Comparison of ENCODE assay signal across 8 cellular contexts in the genomic region with DNA sequence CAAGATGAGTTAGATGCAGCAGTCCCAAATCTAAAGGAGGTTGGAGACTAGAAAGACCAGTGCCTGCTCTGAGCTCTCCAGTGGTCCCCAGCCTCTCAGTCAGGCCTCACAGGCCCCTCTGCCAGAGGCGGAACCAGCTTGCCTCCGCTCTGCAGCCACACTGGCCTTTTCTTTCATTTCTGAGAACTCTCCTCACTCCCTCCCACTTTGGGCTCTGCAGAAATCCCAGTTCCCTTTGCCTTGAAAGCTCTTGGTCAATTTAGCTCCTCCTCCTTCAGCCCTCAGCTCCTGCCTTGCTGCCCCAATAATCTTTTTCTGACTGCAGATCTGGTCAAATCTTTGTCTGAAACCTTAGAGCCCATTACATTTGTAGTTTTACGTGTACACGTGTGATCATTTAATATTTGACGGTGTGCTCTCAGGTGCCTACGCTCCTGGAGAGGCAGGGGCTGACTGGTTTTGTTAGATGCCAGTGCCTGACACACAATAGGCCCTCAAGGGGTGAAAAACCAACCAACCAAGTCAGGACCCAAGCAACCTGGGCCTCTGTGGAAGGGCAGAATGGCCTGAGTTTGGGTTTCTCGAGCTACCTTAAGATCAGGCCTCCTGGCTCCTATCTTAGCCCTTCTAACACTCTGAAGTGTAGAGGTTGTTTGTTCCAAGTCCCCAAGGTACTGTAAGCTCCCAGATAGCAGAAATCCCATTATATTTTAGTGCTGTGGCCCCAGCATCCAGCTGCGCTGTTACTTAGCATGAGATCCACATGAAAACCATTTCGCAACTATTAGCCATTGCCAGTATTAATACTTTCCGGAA. TPM values are rescaled to one million over a fixed set of nuclear protein-coding genes. Genes with fewer than 3 reads are reported as not detected.
DNase-seq lines count a peak whose midpoint lies in the region; TF ChIP-seq lines count a peak whose summit lies in the region.

No MANE protein-coding gene starts in this region.

- intact Hi-C loops in colonic mucosa (cut with DNase I), result no loop called here
- intact Hi-C loops in thyroid gland (cut with DNase I), result no loop called here

- DNase-seq in EH (ENCODE audit: low read depth) (peak; percentile 24), NCI-H2227 treated with DMSO at 0.1 percent for 48 hours (lab: John Stamatoyannopoulos, UW) (peak; percentile 45), colonic mucosa (peak; percentile 67), thyroid gland (peak; percentile 35 to 39), HuH-7.5 (ENCODE audit: low spot score) (no peak), GM20000 (ENCODE audit: low spot score) (no peak), NCI-H446 treated with DMSO at 0.1 percent for 48 hours (lab: John Stamatoyannopoulos, UW) (no peak)

- H3K27me3 ChIP-seq in colonic mucosa (no peaks in the 10 kb centered on the region), liver (ENCODE audit: control insufficient read depth in 4 of 4, insufficient read depth in 4 of 4, low read length in 3 of 4) (no peaks in the 10 kb centered on the region), thyroid gland (no peaks in the 10 kb centered on the region)

- peak in 1 of 2 donors; percentile 60 for TF ChIP-seq POLR2A in thyroid gland (IDR thresholded peaks at IDR 0.05)

- WGBS in liver, result 34% methylated on average over 10 of the region's 10 CpGs
- 60 to 74% methylated on average over 10 of the region's 10 CpGs for WGBS in thyroid gland, 2 donors

- H3K4me3 ChIP-seq in colonic mucosa (peak overlapping the region; percentile 64), liver (ENCODE audit: low read depth in 1 of 3, low read length in 3 of 3) (peak overlapping the region; percentile 49 to 90 (median 62)), thyroid gland (replicated peaks in 1 of 3) (peak overlapping the region in 1 of 3 donors; percentile 72)

- H3K4me1 ChIP-seq in colonic mucosa, result peaks cover 3% of the 10 kb centered on the region
- peaks cover 3 to 38% (median 26%) of the 10 kb centered on the region in 4 donors for H3K4me1 ChIP-seq in liver (ENCODE audit: control insufficient read depth in 4 of 4, insufficient read depth in 4 of 4, low read length in 3 of 4)
- H3K4me1 ChIP-seq in thyroid gland, result peaks cover 20 to 22% of the 10 kb centered on the region in 2 donors

- TF ChIP-seq CTCF in colonic mucosa (IDR thresholded peaks at IDR 0.05) (no peak), liver (IDR thresholded peaks at IDR 0.05; ENCODE audit: low read depth, low read length, missing input control) (no peak), thyroid gland (IDR thresholded peaks at IDR 0.05) (no peak), GM20000 (IDR thresholded peaks at IDR 0.05; ENCODE audit: extremely low read depth, missing control alignments) (no peak)

- no peak for TF ChIP-seq RAD21 in liver (IDR thresholded peaks at IDR 0.05)

- H3K27ac ChIP-seq in colonic mucosa (peak overlapping the region; percentile 82), liver (ENCODE audit: low read depth in 1 of 2, low read length in 2 of 2) (peak overlapping the region; percentile 79 to 98), thyroid gland (peak overlapping the region; percentile 12 to 97 (median 95))

- H3K36me3 ChIP-seq in colonic mucosa, result no peaks in the 10 kb centered on the region
- no peaks in the 10 kb centered on the region for H3K36me3 ChIP-seq in liver (ENCODE audit: control insufficient read depth in 4 of 4, insufficient read depth in 3 of 4, low read depth in 1 of 4, low read length in 3 of 4)
- H3K36me3 ChIP-seq in thyroid gland, result no peaks in the 10 kb centered on the region

- H3K9ac ChIP-seq in colonic mucosa (ENCODE audit: low read depth in 2 of 2, low read length in 2 of 2), result peak overlapping the region; percentile 45 to 70
- peak overlapping the region; percentile 75 to 96 for H3K9ac ChIP-seq in liver (ENCODE audit: low read depth in 1 of 2, low read length in 2 of 2)

- H3K9me3 ChIP-seq in colonic mucosa, result no peaks in the 10 kb centered on the region
- H3K9me3 ChIP-seq in liver (ENCODE audit: control insufficient read depth in 4 of 4, low read length in 3 of 4), result no peaks in the 10 kb centered on the region
- H3K9me3 ChIP-seq in thyroid gland, result no peaks in the 10 kb centered on the region

TF ChIP-seq in liver, 16 proteins besides CTCF, POLR2A, EP300 and RAD21:
- TF ChIP-seq, protein P1, sequence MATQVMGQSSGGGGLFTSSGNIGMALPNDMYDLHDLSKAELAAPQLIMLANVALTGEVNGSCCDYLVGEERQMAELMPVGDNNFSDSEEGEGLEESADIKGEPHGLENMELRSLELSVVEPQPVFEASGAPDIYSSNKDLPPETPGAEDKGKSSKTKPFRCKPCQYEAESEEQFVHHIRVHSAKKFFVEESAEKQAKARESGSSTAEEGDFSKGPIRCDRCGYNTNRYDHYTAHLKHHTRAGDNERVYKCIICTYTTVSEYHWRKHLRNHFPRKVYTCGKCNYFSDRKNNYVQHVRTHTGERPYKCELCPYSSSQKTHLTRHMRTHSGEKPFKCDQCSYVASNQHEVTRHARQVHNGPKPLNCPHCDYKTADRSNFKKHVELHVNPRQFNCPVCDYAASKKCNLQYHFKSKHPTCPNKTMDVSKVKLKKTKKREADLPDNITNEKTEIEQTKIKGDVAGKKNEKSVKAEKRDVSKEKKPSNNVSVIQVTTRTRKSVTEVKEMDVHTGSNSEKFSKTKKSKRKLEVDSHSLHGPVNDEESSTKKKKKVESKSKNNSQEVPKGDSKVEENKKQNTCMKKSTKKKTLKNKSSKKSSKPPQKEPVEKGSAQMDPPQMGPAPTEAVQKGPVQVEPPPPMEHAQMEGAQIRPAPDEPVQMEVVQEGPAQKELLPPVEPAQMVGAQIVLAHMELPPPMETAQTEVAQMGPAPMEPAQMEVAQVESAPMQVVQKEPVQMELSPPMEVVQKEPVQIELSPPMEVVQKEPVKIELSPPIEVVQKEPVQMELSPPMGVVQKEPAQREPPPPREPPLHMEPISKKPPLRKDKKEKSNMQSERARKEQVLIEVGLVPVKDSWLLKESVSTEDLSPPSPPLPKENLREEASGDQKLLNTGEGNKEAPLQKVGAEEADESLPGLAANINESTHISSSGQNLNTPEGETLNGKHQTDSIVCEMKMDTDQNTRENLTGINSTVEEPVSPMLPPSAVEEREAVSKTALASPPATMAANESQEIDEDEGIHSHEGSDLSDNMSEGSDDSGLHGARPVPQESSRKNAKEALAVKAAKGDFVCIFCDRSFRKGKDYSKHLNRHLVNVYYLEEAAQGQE (IDR thresholded peaks at IDR 0.05), result peak; percentile 26
- TF ChIP-seq YY1 (IDR thresholded peaks at IDR 0.05), result no peak

RNA-seq across cellular contexts. Expression of a gene that starts 1.1 kb away (rescaled TPM):
- total RNA-seq in colonic mucosa (100 to 1,000 TPM in 1 of 2 donors, 10 to 100 TPM in 1; 84.5 to 102 TPM), liver (100 to 1,000 TPM in 1 of 2 donors, 10 to 100 TPM in 1; 13.9 to 141 TPM), thyroid gland (100 to 1,000 TPM; 102 to 125 (median 110) TPM)
- 1 to 10 TPM; 8.9 to 9.9 TPM for polyA plus RNA-seq in liver

Comparison
In these comparisons a context has a peak if more than half of its experiments do, and no peak if none do; other contexts are left out.
1. DNase-seq: peak in EH (single experiment), NCI-H2227 treated with DMSO at 0.1 percent for 48 hours (single experiment), colonic mucosa (single experiment) and thyroid gland (2 of 2); none in HuH-7.5 (single experiment), GM20000 (single experiment) and NCI-H446 treated with DMSO at 0.1 percent for 48 hours (single experiment).
2. Peak in every context shown above with its lines, with median percentiles within 50 percentile points of each other: H3K27ac ChIP-seq.